Comparison of ENCODE assay signal across 1 cellular context in genomic region chr6:131976545-131977061, GRCh38.
TF ChIP-seq lines count a peak whose summit lies in the region.

No MANE protein-coding gene starts in this region.

TF ChIP-seq in HepG2, 621 proteins besides CTCF, POLR2A, EP300 and RAD21 (continued from another document and continues in another):
- TF ChIP-seq ZNF607 (CRISPR knock-in tag; IDR thresholded peaks at IDR 0.05; ENCODE audit: borderline replicate concordance) (peak; percentile 28; the same call in 1 of the 2 replicates), ZNF619 (CRISPR knock-in tag; IDR thresholded peaks at IDR 0.05) (no peak), ZBTB38 (CRISPR knock-in tag; IDR thresholded peaks at IDR 0.05) (no peak), HNRNPUL1 (IDR thresholded peaks at IDR 0.05; ENCODE audit: low read depth, low read length) (no peak), ZNF34 (CRISPR knock-in tag; IDR thresholded peaks at IDR 0.05; ENCODE audit: borderline replicate concordance) (no peak), GLMP (CRISPR knock-in tag; IDR thresholded peaks at IDR 0.05; ENCODE audit: borderline replicate concordance) (no peak), MNT (IDR thresholded peaks at IDR 0.05) (peak; percentile 15; the same call in 1 of the 2 replicates), ZNF33A (CRISPR knock-in tag; IDR thresholded peaks at IDR 0.05; ENCODE audit: borderline replicate concordance) (peak; percentile 80; the same call in 1 of the 2 replicates), CSRNP2 (CRISPR knock-in tag; conservative IDR thresholded peaks at IDR 0.05; ENCODE audit: low read depth) (no peak), NKX3-1 (CRISPR knock-in tag; IDR thresholded peaks at IDR 0.05) (no peak), SALL2 (CRISPR knock-in tag; IDR thresholded peaks at IDR 0.05) (peak; percentile 67; the same call in 1 of the 2 replicates), MXI1 (IDR thresholded peaks at IDR 0.05; ENCODE audit: borderline replicate concordance, low read depth, low read length) (no peak; the same call in 2 of the 3 replicates), SNRNP70 (IDR thresholded peaks at IDR 0.05; ENCODE audit: low read depth, low read length) (no peak), E2F2 (CRISPR knock-in tag; IDR thresholded peaks at IDR 0.05; ENCODE audit: borderline replicate concordance) (no peak), ZNF790 (CRISPR knock-in tag; IDR thresholded peaks at IDR 0.05; ENCODE audit: borderline replicate concordance) (no peak), PTBP1 (IDR thresholded peaks at IDR 0.05; ENCODE audit: low read depth, low read length, poor library complexity, severe bottlenecking) (no peak), ZNF530 (CRISPR knock-in tag; IDR thresholded peaks at IDR 0.05; ENCODE audit: low read depth) (no peak), TRAFD1 (CRISPR knock-in tag; IDR thresholded peaks at IDR 0.05; ENCODE audit: borderline replicate concordance) (no peak; the same call in 1 of the 2 replicates), ZSCAN30 (CRISPR knock-in tag; IDR thresholded peaks at IDR 0.05) (no peak), ZNF556 (CRISPR knock-in tag; IDR thresholded peaks at IDR 0.05; ENCODE audit: borderline replicate concordance) (no peak; the same call in 1 of the 2 replicates), PBX2 (CRISPR knock-in tag; IDR thresholded peaks at IDR 0.05) (no peak), BHLHE40 (IDR thresholded peaks at IDR 0.05; ENCODE audit: low read length) (no peak; the same call in 1 of the 2 replicates), SP1 (IDR thresholded peaks at IDR 0.05) (no peak), SP1 (CRISPR knock-in tag; IDR thresholded peaks at IDR 0.05) (peak; percentile 16; the same call in 1 of the 2 replicates), NBN (conservative IDR thresholded peaks at IDR 0.05) (no peak), ZKSCAN1 (IDR thresholded peaks at IDR 0.05; ENCODE audit: low read length) (no peak), KAT7 (CRISPR knock-in tag; IDR thresholded peaks at IDR 0.05; ENCODE audit: borderline replicate concordance) (no peak), ASH2L (IDR thresholded peaks at IDR 0.05; ENCODE audit: insufficient read length, low read depth, low read length) (peak; percentile 44), TEF (CRISPR knock-in tag; IDR thresholded peaks at IDR 0.05) (no peak), ZNF138 (CRISPR knock-in tag; IDR thresholded peaks at IDR 0.05; ENCODE audit: low read depth) (no peak), STAG1 (CRISPR knock-in tag; IDR thresholded peaks at IDR 0.05) (0 out of 2 replicates have a peak, but pooled peaks have one; percentile 4), DNMT3B (CRISPR knock-in tag; conservative IDR thresholded peaks at IDR 0.05) (no peak), ZNF639 (CRISPR knock-in tag; conservative IDR thresholded peaks at IDR 0.05) (no peak), KDM5A (IDR thresholded peaks at IDR 0.05; ENCODE audit: borderline replicate concordance, low read length) (no peak), ZNF350 (CRISPR knock-in tag; IDR thresholded peaks at IDR 0.05; ENCODE audit: borderline replicate concordance, low read depth) (no peak), CAMTA2 (CRISPR knock-in tag; IDR thresholded peaks at IDR 0.05; ENCODE audit: borderline replicate concordance) (no peak), HES4 (CRISPR knock-in tag; IDR thresholded peaks at IDR 0.05; ENCODE audit: borderline replicate concordance) (no peak), ETV5 (CRISPR knock-in tag; IDR thresholded peaks at IDR 0.05; ENCODE audit: borderline replicate concordance) (peak; percentile 49; the same call in 1 of the 2 replicates), GATA4 (IDR thresholded peaks at IDR 0.05; ENCODE audit: borderline replicate concordance, low read depth) (peak; percentile 63; the same call in 1 of the 2 replicates), NFKBIZ (CRISPR knock-in tag; IDR thresholded peaks at IDR 0.05) (peak; percentile 66; the same call in 1 of the 2 replicates)
- TF ChIP-seq, protein P1, sequence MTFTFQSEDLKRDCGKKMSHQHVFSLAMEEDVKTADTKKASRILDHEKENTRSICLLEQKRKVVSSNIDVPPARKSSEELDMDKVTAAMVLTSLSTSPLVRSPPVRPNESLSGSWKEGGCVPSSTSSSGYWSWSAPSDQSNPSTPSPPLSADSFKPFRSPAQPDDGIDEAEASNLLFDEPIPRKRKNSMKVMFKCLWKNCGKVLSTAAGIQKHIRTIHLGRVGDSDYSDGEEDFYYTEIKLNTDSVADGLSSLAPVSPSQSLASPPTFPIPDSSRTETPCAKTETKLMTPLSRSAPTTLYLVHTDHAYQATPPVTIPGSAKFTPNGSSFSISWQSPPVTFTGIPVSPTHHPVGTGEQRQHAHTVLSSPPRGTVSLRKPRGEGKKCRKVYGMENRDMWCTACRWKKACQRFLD (CRISPR knock-in tag; IDR thresholded peaks at IDR 0.05; ENCODE audit: borderline replicate concordance), result no peak
- TF ChIP-seq, protein P2, sequence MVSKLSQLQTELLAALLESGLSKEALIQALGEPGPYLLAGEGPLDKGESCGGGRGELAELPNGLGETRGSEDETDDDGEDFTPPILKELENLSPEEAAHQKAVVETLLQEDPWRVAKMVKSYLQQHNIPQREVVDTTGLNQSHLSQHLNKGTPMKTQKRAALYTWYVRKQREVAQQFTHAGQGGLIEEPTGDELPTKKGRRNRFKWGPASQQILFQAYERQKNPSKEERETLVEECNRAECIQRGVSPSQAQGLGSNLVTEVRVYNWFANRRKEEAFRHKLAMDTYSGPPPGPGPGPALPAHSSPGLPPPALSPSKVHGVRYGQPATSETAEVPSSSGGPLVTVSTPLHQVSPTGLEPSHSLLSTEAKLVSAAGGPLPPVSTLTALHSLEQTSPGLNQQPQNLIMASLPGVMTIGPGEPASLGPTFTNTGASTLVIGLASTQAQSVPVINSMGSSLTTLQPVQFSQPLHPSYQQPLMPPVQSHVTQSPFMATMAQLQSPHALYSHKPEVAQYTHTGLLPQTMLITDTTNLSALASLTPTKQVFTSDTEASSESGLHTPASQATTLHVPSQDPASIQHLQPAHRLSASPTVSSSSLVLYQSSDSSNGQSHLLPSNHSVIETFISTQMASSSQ (IDR thresholded peaks at IDR 0.05; ENCODE audit: low read depth), result peak; percentile 14; the same call in 1 of the 2 replicates
- TF ChIP-seq, protein P2 (CRISPR knock-in tag; IDR thresholded peaks at IDR 0.05; ENCODE audit: borderline replicate concordance), result peak; percentile 65; the same call in 1 of the 2 replicates
